In the genomic region with DNA sequence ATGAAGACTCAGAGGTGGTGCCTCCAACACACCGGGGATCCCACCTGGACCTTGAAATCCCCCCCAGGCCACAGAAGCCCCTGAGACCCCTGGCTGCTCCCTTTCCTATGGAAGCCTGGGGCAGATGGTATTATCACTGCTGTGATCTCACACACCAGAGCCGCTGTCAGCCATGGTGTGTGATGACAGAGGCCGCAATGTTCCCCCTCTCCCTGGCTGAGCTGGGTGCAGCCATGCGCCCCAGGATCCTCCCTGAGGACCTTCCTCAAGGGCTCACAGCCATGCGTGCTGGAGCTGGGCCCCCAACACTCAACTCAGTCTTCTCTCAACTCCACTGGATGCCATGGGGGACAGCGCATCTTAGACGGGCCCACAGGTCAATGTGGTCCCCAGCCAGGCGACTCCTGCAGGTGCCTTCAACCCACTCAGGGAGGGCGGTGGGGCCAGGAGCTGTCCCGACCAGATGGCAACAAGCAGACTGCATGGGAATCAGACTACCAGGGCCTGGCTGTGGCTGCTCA, we compare ENCODE assay signal across 23 cellular contexts. TPM values are rescaled to one million over a fixed set of nuclear protein-coding genes. Genes with fewer than 3 reads are reported as not detected.
A peak's percentile ranks its signal among the peaks of the same experiment; 100 is the strongest.
DNase-seq lines count a peak whose midpoint lies in the region; ATAC-seq, FAIRE-seq and TF ChIP-seq lines count a peak whose summit lies in the region.
"Had no signal": no experiment of that assay in that cellular context is flagged by ENCODE, and none has a peak within 500 bp of the region (broad histone marks: within the 10 kb centered on the region; RNA-seq: fewer than 3 reads in every experiment).

No MANE protein-coding gene starts in this region.

- H3K4me1 ChIP-seq in H9 (ENCODE audit: insufficient read depth, low read length) (no peaks in the 10 kb centered on the region), H1 (replicated peaks in 1 of 4; ENCODE audit: control insufficient read depth in 3 of 4, insufficient read depth in 4 of 4, low read length in 3 of 4) (no peaks in the 10 kb centered on the region), stomach smooth muscle (ENCODE audit: control insufficient read depth, insufficient read depth, low read length) (peaks cover 45% of the 10 kb centered on the region)
- H3K4me1 ChIP-seq: adrenal gland, prostate gland had no signal

- H3K18ac ChIP-seq in H9 (ENCODE audit: insufficient read length, low read depth, low read length) (no peak overlapping the region), H1 (ENCODE audit: extremely low read depth, low read length) (no peak overlapping the region)

- H3K23me2 ChIP-seq in H9 (ENCODE audit: insufficient read length, low read depth, low read length, poor library complexity, severe bottlenecking): no peaks in the 10 kb centered on the region
- H3K23me2 ChIP-seq in H1 (ENCODE audit: low read depth, low read length): no peaks in the 10 kb centered on the region

- H2AK5ac ChIP-seq in H9 (ENCODE audit: insufficient read length, low read length): no peak overlapping the region
- H2AK5ac ChIP-seq in H1 (ENCODE audit: low read depth, low read length): no peak overlapping the region

- H3K79me2 ChIP-seq in H9 (ENCODE audit: insufficient read depth, low read length) (no peaks in the 10 kb centered on the region), H1 (ENCODE audit: control insufficient read depth in 1 of 2, insufficient read depth in 2 of 2, low read length in 2 of 2) (no peaks in the 10 kb centered on the region)

- H2BK20ac ChIP-seq in H9 (ENCODE audit: low read depth, low read length, poor library complexity, severe bottlenecking): no peak overlapping the region
- H2BK20ac ChIP-seq in H1 (ENCODE audit: low read length): no peak overlapping the region

- H2AFZ ChIP-seq in H9 (ENCODE audit: low read length) (no peak overlapping the region), H1 (ENCODE audit: low read length) (no peak overlapping the region)

- TF ChIP-seq POLR2A in H1 (IDR thresholded peaks at IDR 0.05; ENCODE audit: control extremely low read depth in 1 of 2, low read depth in 2 of 2, low read length in 2 of 2): no peak

- no peak overlapping the region for H3K27ac Mint-ChIP-seq in H9
- no peak overlapping the region for H3K27ac Mint-ChIP-seq in T-helper 2 cell treated with Interferon-gamma antibody and Interleukin-4, amounts not matched to agents 5 μg/mL and 100 μg/mL, for 36 hours
- H3K27ac Mint-ChIP-seq: activated T-helper 1 cell treated with anti-CD3 and anti-CD28 coated beads, Interleukin-12 subunit alpha, Interleukin-12 subunit beta, Interleukin-2, Interleukin-4 antibody, amounts not matched to agents 30 ng/mL and 10 ng/mL and 1 ng/mL, durations not matched to agents 14 hours and 24 hours and 36 hours; naive thymus-derived CD4-positive, alpha-beta T cell had no signal

- no peak overlapping the region for H3K56ac ChIP-seq in H9 (ENCODE audit: insufficient read length, low read depth, low read length)
- no peak overlapping the region for H3K56ac ChIP-seq in H1 (replicated peaks; ENCODE audit: insufficient read length, low read depth, low read length)

- no peaks in the 10 kb centered on the region for H3K79me1 ChIP-seq in H9 (ENCODE audit: insufficient read depth, low read depth, low read length, poor library complexity, severe bottlenecking)
- no peaks in the 10 kb centered on the region for H3K79me1 ChIP-seq in H1 (ENCODE audit: low read depth, low read length)

- H3K27me3 ChIP-seq in H9 (ENCODE audit: insufficient read depth, low read length): no peaks in the 10 kb centered on the region
- H3K27me3 ChIP-seq in H1 (replicated peaks in 1 of 4; ENCODE audit: control insufficient read depth in 3 of 4, extremely low read depth in 1 of 4, insufficient read depth in 3 of 4, low read length in 3 of 4): no peaks in the 10 kb centered on the region
- no peaks in the 10 kb centered on the region for H3K27me3 ChIP-seq in stomach smooth muscle (ENCODE audit: control insufficient read depth in 1 of 2, insufficient read depth in 2 of 2, low read length in 2 of 2)
- H3K27me3 ChIP-seq: adrenal gland had no signal

- H3K14ac ChIP-seq in H9 (ENCODE audit: insufficient read depth, low read length) (no peak overlapping the region), H1 (ENCODE audit: insufficient read length) (no peak overlapping the region)

- H4K20me1 ChIP-seq in H9 (ENCODE audit: control insufficient read depth, insufficient read depth, insufficient read length) (no peaks in the 10 kb centered on the region), H1 (replicated peaks in 1 of 2; ENCODE audit: control insufficient read depth in 1 of 2, insufficient read depth in 2 of 2, low read length in 2 of 2) (no peaks in the 10 kb centered on the region)

- no peak for TF ChIP-seq RAD21 in H1 (IDR thresholded peaks at IDR 0.05 in 1 of 2, conservative IDR thresholded peaks at IDR 0.05 in 1 of 2; ENCODE audit: low read depth in 2 of 2, low read length in 2 of 2)

- TF ChIP-seq CTCF in H9 (conservative IDR thresholded peaks at IDR 0.05) (no peak), H1 (IDR thresholded peaks at IDR 0.05; ENCODE audit: control extremely low read depth in 1 of 3, insufficient read depth in 1 of 3, low read depth in 1 of 3, low read length in 3 of 3) (no peak)

- H3K4me2 ChIP-seq in H9 (ENCODE audit: insufficient read depth, insufficient read length, low read length): no peak overlapping the region
- no peak overlapping the region for H3K4me2 ChIP-seq in H1 (ENCODE audit: insufficient read depth in 1 of 2, low read depth in 2 of 2, low read length in 2 of 2)

- H4K8ac ChIP-seq in H9 (replicated peaks; ENCODE audit: insufficient read length, low read depth, low read length) (no peak overlapping the region), H1 (ENCODE audit: extremely low read depth, insufficient read depth, low read length) (peak overlapping the region; percentile 76)

- H3K4ac ChIP-seq in H9 (ENCODE audit: low read depth, low read length) (no peak overlapping the region), H1 (replicated peaks; ENCODE audit: insufficient read length, low read depth, low read length) (no peak overlapping the region)

- TF ChIP-seq EP300 in H1 (IDR thresholded peaks at IDR 0.05; ENCODE audit: borderline replicate concordance in 1 of 2, low read depth in 2 of 2, low read length in 2 of 2): no peak

- H3K9me3 ChIP-seq in H9 (ENCODE audit: control insufficient read depth, low read depth, low read length) (no peaks in the 10 kb centered on the region), H1 (ENCODE audit: insufficient read depth in 2 of 2, low read depth in 1 of 2, low read length in 1 of 2) (no peaks in the 10 kb centered on the region), stomach smooth muscle (ENCODE audit: control insufficient read depth in 2 of 2, low read length in 2 of 2) (no peaks in the 10 kb centered on the region)
- H3K9me3 ChIP-seq: adrenal gland, prostate gland had no signal

- H2BK12ac ChIP-seq in H9 (ENCODE audit: insufficient read length, low read depth, low read length): no peak overlapping the region
- no peak overlapping the region for H2BK12ac ChIP-seq in H1 (ENCODE audit: low read depth, low read length)

- no peaks in the 10 kb centered on the region for H3K27me3 Mint-ChIP-seq in H9 (ENCODE audit: low read depth)
- H3K27me3 Mint-ChIP-seq in T-helper 2 cell treated with Interferon-gamma antibody and Interleukin-4, amounts not matched to agents 5 μg/mL and 100 μg/mL, for 36 hours (ENCODE audit: low read depth): no peaks in the 10 kb centered on the region
- H3K27me3 Mint-ChIP-seq: naive thymus-derived CD4-positive, alpha-beta T cell had no signal

- no peak overlapping the region for H2BK120ac ChIP-seq in H9 (ENCODE audit: low read depth, low read length, poor library complexity, severe bottlenecking)
- H2BK120ac ChIP-seq in H1 (replicated peaks; ENCODE audit: low read depth, low read length): no peak overlapping the region

- H3K9ac ChIP-seq in H9 (ENCODE audit: extremely low read depth, insufficient read length, low read length) (no peak overlapping the region), H1 (replicated peaks in 1 of 4; ENCODE audit: extremely low read depth in 1 of 4, low read depth in 3 of 4, low read length in 3 of 4) (no peak overlapping the region), stomach smooth muscle (ENCODE audit: low read length in 2 of 2) (no peak overlapping the region)

- CTCF ChIA-PET in H1 (lab: Charles Lee; ENCODE audit: partially characterized antibody): no interaction called here

- H2BK15ac ChIP-seq in H9 (ENCODE audit: low read depth, low read length) (no peak overlapping the region), H1 (ENCODE audit: low read length) (no peak overlapping the region)

- no peak overlapping the region for H3K27ac ChIP-seq in H9 (ENCODE audit: insufficient read length, low read depth, low read length)
- no peak overlapping the region for H3K27ac ChIP-seq in H1 (ENCODE audit: low read depth, low read length)
- H3K27ac ChIP-seq in stomach smooth muscle (ENCODE audit: low read length): peak overlapping the region; percentile 24
- H3K27ac ChIP-seq: prostate gland, SK-N-MC had no signal

- POLR2A ChIA-PET in H1 (lab: Charles Lee; ENCODE audit: partially characterized antibody): no interaction called here

- peaks cover 0 to 4% of the 10 kb centered on the region in 2 experiments; a peak in 1 of 4 replicates for H3K4me1 Mint-ChIP-seq in H9
- no peaks in the 10 kb centered on the region for H3K4me1 Mint-ChIP-seq in T-helper 2 cell treated with Interferon-gamma antibody and Interleukin-4, amounts not matched to agents 5 μg/mL and 100 μg/mL, for 36 hours (ENCODE audit: low read depth)

- H3K4me3 ChIP-seq in H1 (ENCODE audit: extremely low read depth in 1 of 4, insufficient read depth in 2 of 4, low read depth in 3 of 4, low read length in 4 of 4): no peak overlapping the region
- H3K4me3 ChIP-seq in stomach smooth muscle (ENCODE audit: low read length in 2 of 2): no peak overlapping the region
- H3K4me3 ChIP-seq: adrenal gland, prostate gland, SK-N-MC had no signal

- WGBS in H9 (ENCODE audit: extremely low coverage, insufficient read length, low lambda C conversion rate): no CpG with 5 or more reads among the region's 10 CpGs
- 93% methylated on average over 10 of the region's 10 CpGs; no CpG with 5 or more reads in 1 of the 2 experiments for WGBS in H1 (ENCODE audit: extremely low coverage in 1 of 2, insufficient coverage in 1 of 2, insufficient read length in 1 of 2, insufficient replicate concordance in 2 of 2, low coverage in 1 of 2, low lambda C conversion rate in 2 of 2, missing lambda C conversion rate in 1 of 2), 2 experiments

- peaks cover 13 to 21% (median 19%) of the 10 kb centered on the region in 3 experiments for H3K36me3 Mint-ChIP-seq in H9 (ENCODE audit: insufficient read depth in 1 of 3, low read depth in 3 of 3)
- H3K36me3 Mint-ChIP-seq in T-helper 2 cell treated with Interferon-gamma antibody and Interleukin-4, amounts not matched to agents 5 μg/mL and 100 μg/mL, for 36 hours (ENCODE audit: low read depth): peaks cover 9% of the 10 kb centered on the region

- no peak overlapping the region for H4K91ac ChIP-seq in H9 (ENCODE audit: insufficient read length, low read depth, low read length)
- H4K91ac ChIP-seq in H1 (replicated peaks; ENCODE audit: insufficient read length, low read length): no peak overlapping the region

- peaks cover 10 to 16% of the 10 kb centered on the region in 2 experiments; a peak in 4 of 5 replicates for H3K9me3 Mint-ChIP-seq in H9
- peaks cover 14% of the 10 kb centered on the region for H3K9me3 Mint-ChIP-seq in T-helper 2 cell treated with Interferon-gamma antibody and Interleukin-4, amounts not matched to agents 5 μg/mL and 100 μg/mL, for 36 hours

- H3K4me3 Mint-ChIP-seq in H9: no peak overlapping the region
- no peak overlapping the region for H3K4me3 Mint-ChIP-seq in T-helper 2 cell treated with Interferon-gamma antibody and Interleukin-4, amounts not matched to agents 5 μg/mL and 100 μg/mL, for 36 hours
- H3K4me3 Mint-ChIP-seq: activated T-helper 1 cell treated with anti-CD3 and anti-CD28 coated beads, Interleukin-12 subunit alpha, Interleukin-12 subunit beta, Interleukin-2, Interleukin-4 antibody, amounts not matched to agents 30 ng/mL and 10 ng/mL and 1 ng/mL, durations not matched to agents 14 hours and 24 hours and 36 hours; naive thymus-derived CD4-positive, alpha-beta T cell had no signal

- ATAC-seq in HG03354 (IDR thresholded peaks at IDR 0.05; ENCODE audit: poor library complexity, severe bottlenecking, unreplicated experiment): no peak
- no peak for ATAC-seq in HG02678 (IDR thresholded peaks at IDR 0.05; ENCODE audit: unreplicated experiment)
- ATAC-seq: naive thymus-derived CD4-positive, alpha-beta T cell; stimulated activated naive CD8-positive, alpha-beta T cell treated with anti-CD3 and anti-CD28 coated beads, Interleukin-15, Interleukin-2, amounts not matched to agents 100 U/mL and 50 U/mL, for 24 hours had no signal

- DNase-seq in H9: peak; percentile 14
- peak in 1 of 2 experiments; percentile 23 for DNase-seq in H1 (ENCODE audit: low read depth in 1 of 2, low spot score in 2 of 2)
- DNase-seq in mesenteric fat pad (ENCODE audit: low spot score): peak; percentile 82
- no peak for DNase-seq in T-helper 2 cell treated with Interferon-gamma antibody and Interleukin-4, amounts not matched to agents 5 μg/mL and 100 μg/mL, for 36 hours (ENCODE audit: low spot score)
- DNase-seq: central memory CD4-positive, alpha-beta T cell; effector memory CD4-positive, alpha-beta T cell; EL; Karpas-422; NCI-H1417; NCI-H2171 treated with DMSO at 0.1 percent for 48 hours; NCI-H748 treated with DMSO at 0.1 percent for 48 hours; stimulated activated CD4-positive, alpha-beta T cell treated with anti-CD3 and anti-CD28 coated beads, Interleukin-15, amount 100 ng/mL, for 24 hours; stimulated activated naive CD8-positive, alpha-beta T cell treated with anti-CD3 and anti-CD28 coated beads, Interleukin-15, Interleukin-2, amounts not matched to agents 100 U/mL and 50 U/mL, for 24 hours had no signal

- H3T11ph ChIP-seq in H9 (ENCODE audit: low read length): no peak overlapping the region

- FAIRE-seq in H1 (lab: Jason Lieb, UNC): no peak
- FAIRE-seq: GM19239 had no signal

- H2BK5ac ChIP-seq in H9 (ENCODE audit: insufficient read length, low read length): no peak overlapping the region
- H2BK5ac ChIP-seq in H1 (ENCODE audit: low read depth, low read length): no peak overlapping the region

- H3K36me3 ChIP-seq in H1 (ENCODE audit: control insufficient read depth in 2 of 4, insufficient read depth in 4 of 4, low read length in 3 of 4) (peaks cover 0 to 5% (median 0%) of the 10 kb centered on the region in 4 experiments; a peak in 2 of 8 replicates), stomach smooth muscle (ENCODE audit: control insufficient read depth in 2 of 2, insufficient read depth in 2 of 2, low read length in 2 of 2) (peaks cover 3% of the 10 kb centered on the region in 2 donors)
- H3K36me3 ChIP-seq: adrenal gland, prostate gland had no signal

- H4K5ac ChIP-seq in H9 (ENCODE audit: insufficient read length, low read depth, low read length) (no peak overlapping the region), H1 (ENCODE audit: insufficient read length, low read depth, low read length) (no peak overlapping the region)

- H3K23ac ChIP-seq in H9 (ENCODE audit: insufficient read length, low read depth, low read length) (no peak overlapping the region), H1 (ENCODE audit: insufficient read length) (no peak overlapping the region)

RNA-seq across cellular contexts. Expression of a gene that starts 44.9 kb away (rescaled TPM):
- total RNA-seq in H9 (2021) (1.5 and 1.6 TPM in 2 replicates), mesenteric fat pad (4.6 TPM)
- total RNA-seq in H1 (2021; fragmentation: NEBNext Ultra II Directional; extraction: Animal tissue kit (Norgen Biotek cat#: 25700)): 2.4 and 3.1 TPM in 2 replicates
- polyA plus RNA-seq in H1 (2011; rRNA removed): 6.3 and 10.9 TPM in 2 replicates
- polyA plus RNA-seq in H1 (2011; cell fraction: cytosol; rRNA removed): 5.6 TPM
- 18.0 TPM for polyA plus RNA-seq in H1 (2011; cell fraction: nucleus; rRNA removed)
- 2.4 to 3.1 TPM (median 2.7 TPM) in 4 replicates for polyA plus RNA-seq in H1 (2012, experiment 1 of 2)
- 2.0 TPM for polyA plus RNA-seq in H1 (2012, experiment 2 of 2)
- polyA plus RNA-seq in H1 (2013, experiment 1 of 2): 1.1 TPM
- polyA plus RNA-seq in H1 (2013, experiment 2 of 2): 1.0 TPM
- 7.9 and 10.8 TPM in 2 replicates for polyA minus RNA-seq in H1 (2011; rRNA and poly(A)+ RNA removed)
- polyA minus RNA-seq in H1 (2011; cell fraction: cytosol; rRNA and poly(A)+ RNA removed): 2.7 TPM
- 8.9 TPM for polyA minus RNA-seq in H1 (2011; cell fraction: nucleus; rRNA and poly(A)+ RNA removed)
- total RNA-seq: HT-29 had no signal
- polyA plus RNA-seq: naive thymus-derived CD4-positive, alpha-beta T cell had no signal
